In genomic region chrX:101407748-101408529, GRCh38 we compare ENCODE assay signal across 8 cellular contexts. TPM values are rescaled to one million over a fixed set of nuclear protein-coding genes. Genes with fewer than 3 reads are reported as not detected.
DNase-seq lines count a peak whose midpoint lies in the region; ATAC-seq, FAIRE-seq and TF ChIP-seq lines count a peak whose summit lies in the region.

TSS of gene GLA (minus strand) at chrX:101407925. CDS start at chrX:101407903, 22 bp downstream.
TSS of gene HNRNPH2 (plus strand) at chrX:101408222. CDS start at chrX:101411989, 3,767 bp downstream.

- no peaks in the 10 kb centered on the region for H3K9me2 ChIP-seq in hepatocyte (replicated peaks; ENCODE audit: insufficient read depth)

- no peaks in the 10 kb centered on the region for H3K36me3 ChIP-seq in hepatocyte (replicated peaks; ENCODE audit: insufficient read depth, low read depth)

- WGBS in hepatocyte (ENCODE audit: low lambda C conversion rate, missing lambda C conversion rate): 51% methylated on average over 40 of the region's 47 CpGs

- peak; percentile 94 for ATAC-seq in HG03025 (IDR thresholded peaks at IDR 0.05; ENCODE audit: low FRiP score, unreplicated experiment)

- H3K9me3 ChIP-seq in hepatocyte (ENCODE audit: low read depth): no peaks in the 10 kb centered on the region

- no peaks in the 10 kb centered on the region for H3K27me3 ChIP-seq in hepatocyte

- DNase-seq in GM18507 (ENCODE audit: extremely low spot score, insufficient read length, low read depth) (no peak), NCI-H2081 (lab: John Stamatoyannopoulos, UW) (peak; percentile 94 to 99), T1000 (lab: John Stamatoyannopoulos, UW) (peak; percentile 72), astrocyte of the hippocampus (ENCODE audit: low read depth, low spot score) (peak; percentile 97), hepatocyte (ENCODE audit: low spot score) (peak; percentile 95), renal cortical epithelial cell (ENCODE audit: low read depth) (peak; percentile 99), cortex of kidney (lab: John Stamatoyannopoulos, UW) (no peak)

- peaks cover 63% of the 10 kb centered on the region for H3K79me2 ChIP-seq in hepatocyte

- H4K20me1 ChIP-seq in hepatocyte (ENCODE audit: insufficient read depth, poor library complexity, severe bottlenecking): peaks cover 12% of the 10 kb centered on the region

- peak within 1 kb of the TSS; percentile 62 for H3K4me3 ChIP-seq in hepatocyte

- peak within 1 kb of the TSS; percentile 97 for H3K27ac ChIP-seq in hepatocyte

- H2AFZ ChIP-seq in hepatocyte: peak within 1 kb of the TSS; percentile 53

- H3K4me2 ChIP-seq in hepatocyte: peak within 1 kb of the TSS; percentile 74

- no peaks in the 10 kb centered on the region for H3K4me1 ChIP-seq in hepatocyte (ENCODE audit: insufficient read depth)

- FAIRE-seq in GM18507 (lab: Jason Lieb, UNC): peak; percentile 100

- TF ChIP-seq CTCF in hepatocyte (IDR thresholded peaks at IDR 0.05; ENCODE audit: poor library complexity): no peak

RNA-seq across cellular contexts. Expression of gene GLA, which starts in this region (rescaled TPM):
- total RNA-seq in hepatocyte (134 and 147 TPM in 2 replicates), renal cortical epithelial cell (44.4 and 81.1 TPM in 2 replicates)
- 86.4 and 96.5 TPM in 2 replicates for polyA plus RNA-seq in hepatocyte

RNA-seq across cellular contexts. Expression of gene HNRNPH2, which starts in this region (rescaled TPM):
- 74.4 and 76.0 TPM in 2 replicates for total RNA-seq in hepatocyte
- 103 and 112 TPM in 2 replicates for polyA plus RNA-seq in hepatocyte
- 99.3 and 123 TPM in 2 replicates for total RNA-seq in renal cortical epithelial cell

Comparison
In these comparisons a context has a peak if more than half of its experiments do, and no peak if none do; other contexts are left out.
1. DNase-seq: peak in NCI-H2081 (2 of 2), T1000 (single experiment), astrocyte of the hippocampus (single experiment), hepatocyte (single experiment) and renal cortical epithelial cell (single experiment); none in GM18507 (single experiment) and cortex of kidney (single experiment).